ENCODE assay signal across 7 cellular contexts in genomic region chr5:181214234-181214633, GRCh38. TPM values are rescaled to one million over a fixed set of nuclear protein-coding genes. Genes with fewer than 3 reads are reported as not detected.
A peak's percentile ranks its signal among the peaks of the same experiment; 100 is the strongest.
DNase-seq lines count a peak whose midpoint lies in the region; ATAC-seq and TF ChIP-seq lines count a peak whose summit lies in the region.
"Not testable (repeated sequence)": the region's sequence is repeated elsewhere in the genome, so short reads cannot be mapped to it uniquely, and the experiment has no call there.
"Had no signal": no experiment of that assay in that cellular context is flagged by ENCODE, and none has a peak within 500 bp of the region (broad histone marks: within the 10 kb centered on the region; RNA-seq: fewer than 3 reads in every experiment).

No MANE protein-coding gene starts in this region.

- not testable (repeated sequence) for BruUV-seq in MCF 10A (replicated peaks; lab: Mats Ljungman, UMichigan)

- H3K4me1 ChIP-seq in HEK293 (ENCODE audit: control insufficient read depth, insufficient read depth, low read length): not testable (repeated sequence)
- peaks cover 29 to 46% (median 40%) of the 10 kb centered on the region in 3 donors for H3K4me1 ChIP-seq in skeletal muscle tissue (ENCODE audit: control insufficient read depth in 3 of 3, insufficient read depth in 3 of 3, low read length in 3 of 3)

- H3K27me3 ChIP-seq in CD4-positive, alpha-beta T cell (ENCODE audit: control insufficient read depth, insufficient read depth, low read length); skeletal muscle tissue (ENCODE audit: control insufficient read depth in 3 of 3, insufficient read depth in 3 of 3, low read length in 3 of 3): not testable (repeated sequence)

- peak overlapping the region; percentile 23 for H3K27ac Mint-ChIP-seq in CD4-positive, alpha-beta T cell
- peak overlapping the region; percentile 41 for H3K27ac Mint-ChIP-seq in activated CD8-positive, alpha-beta T cell treated with anti-CD3 and anti-CD28 coated beads, Interleukin-2, amount 10 ng/mL, durations not matched to agents 7 days and 5 days
- not testable (repeated sequence) for H3K27ac Mint-ChIP-seq in MCF 10A (ENCODE audit: low read depth, unreplicated experiment)

- not testable (repeated sequence) for H3K4me3 ChIP-seq in HEK293 (ENCODE audit: low read depth, low read length); skeletal muscle tissue (ENCODE audit: low read length in 3 of 3)

- intact Hi-C loops in CD4-positive, alpha-beta T cell (cut with DNase I, micrococcal nuclease): loop anchor here in 1 of 2 experiments (10.0 kb wide), 1 partner anchor 49 kb away; no protein-coding TSS in a partner anchor
- intact Hi-C loops in MCF 10A (cut with micrococcal nuclease); posterior vena cava (cut with DNase I): not testable (repeated sequence)

- ATAC-seq in CD4-positive, alpha-beta T cell (ENCODE audit: poor library complexity); activated CD8-positive, alpha-beta T cell treated with anti-CD3 and anti-CD28 coated beads, Interleukin-2, amount 10 ng/mL, durations not matched to agents 7 days and 5 days: not testable (repeated sequence)

- peaks cover 35% of the 10 kb centered on the region for H3K4me1 Mint-ChIP-seq in CD4-positive, alpha-beta T cell (ENCODE audit: low read depth)
- peaks cover 27% of the 10 kb centered on the region for H3K4me1 Mint-ChIP-seq in activated CD8-positive, alpha-beta T cell treated with anti-CD3 and anti-CD28 coated beads, Interleukin-2, amount 10 ng/mL, durations not matched to agents 7 days and 5 days (ENCODE audit: low read depth)
- H3K4me1 Mint-ChIP-seq in MCF 10A (ENCODE audit: insufficient read depth, unreplicated experiment): peaks cover 18% of the 10 kb centered on the region

- not testable (repeated sequence) for H3K9ac ChIP-seq in skeletal muscle tissue (ENCODE audit: low read depth in 1 of 3, low read length in 3 of 3)

- POLR2A ChIA-PET in CD4-positive, alpha-beta T cell (lab: Charles Lee): interaction anchor here (1.2 kb wide), 1 partner anchor 22 kb away, joined by 5 read pairs; no protein-coding TSS in a partner anchor
- POLR2A ChIA-PET in HEK293 (lab: Yijun Ruan, JAX): not testable (repeated sequence)
- POLR2A ChIA-PET in activated CD8-positive, alpha-beta T cell treated with anti-CD3 and anti-CD28 coated beads, Interleukin-2, amount 10 ng/mL, durations not matched to agents 7 days and 5 days (lab: Charles Lee): interaction anchor here (0.6 to 0.9 kb wide), 3 partner anchors 9 to 38 kb away, joined by 3 read pairs; no protein-coding TSS in a partner anchor
- POLR2A ChIA-PET in MCF 10A (lab: Yijun Ruan, JAX): interaction anchor here (0.9 to 1.6 kb wide), 3 partner anchors 9 to 27 kb away, joined by 3 to 4 read pairs (median 4); partner anchors contain the start of gene TRIM7

- CTCF ChIA-PET in CD4-positive, alpha-beta T cell (lab: Charles Lee): interaction anchor here (1.7 kb wide), 1 partner anchor 47 kb away, joined by 3 read pairs; the partner anchor contains the start of gene TRIM52
- CTCF ChIA-PET in HEK293 (lab: Yijun Ruan, JAX); MCF 10A (lab: Yijun Ruan, JAX): not testable (repeated sequence)
- CTCF ChIA-PET in activated CD8-positive, alpha-beta T cell treated with anti-CD3 and anti-CD28 coated beads, Interleukin-2, amount 10 ng/mL, durations not matched to agents 7 days and 5 days (lab: Charles Lee): interaction anchor here (1.6 kb wide), 1 partner anchor 23 kb away, joined by 5 read pairs; no protein-coding TSS in a partner anchor

- not testable (repeated sequence) for H3K36me3 ChIP-seq in HEK293 (ENCODE audit: control insufficient read depth in 2 of 2, insufficient read depth in 1 of 2, low read length in 2 of 2); skeletal muscle tissue (ENCODE audit: control insufficient read depth in 3 of 3, insufficient read depth in 3 of 3, low read length in 3 of 3)

- H3K36me3 Mint-ChIP-seq in CD4-positive, alpha-beta T cell (ENCODE audit: low read depth): peaks cover 22% of the 10 kb centered on the region
- H3K36me3 Mint-ChIP-seq in activated CD8-positive, alpha-beta T cell treated with anti-CD3 and anti-CD28 coated beads, Interleukin-2, amount 10 ng/mL, durations not matched to agents 7 days and 5 days (ENCODE audit: low read depth): not testable (repeated sequence)
- H3K36me3 Mint-ChIP-seq in MCF 10A (ENCODE audit: insufficient read depth, unreplicated experiment): peaks cover 11% of the 10 kb centered on the region

- H3K27ac ChIP-seq in CD4-positive, alpha-beta T cell (ENCODE audit: low read depth, low read length); HEK293 (ENCODE audit: extremely low read depth, low read depth, low read length): not testable (repeated sequence)
- H3K27ac ChIP-seq in skeletal muscle tissue (ENCODE audit: low read depth, low read length): peak overlapping the region; percentile 61

- TF ChIP-seq CTCF in CD4-positive, alpha-beta T cell (IDR thresholded peaks at IDR 0.05); HEK293 (tag by site-specific recombination; IDR thresholded peaks at IDR 0.05); MCF 10A (IDR thresholded peaks at IDR 0.05; ENCODE audit: unreplicated experiment): not testable (repeated sequence)

- H3K4me3 Mint-ChIP-seq in CD4-positive, alpha-beta T cell: peak overlapping the region; percentile 36
- H3K4me3 Mint-ChIP-seq in activated CD8-positive, alpha-beta T cell treated with anti-CD3 and anti-CD28 coated beads, Interleukin-2, amount 10 ng/mL, durations not matched to agents 7 days and 5 days; MCF 10A (ENCODE audit: unreplicated experiment): not testable (repeated sequence)

- not testable (repeated sequence) for H3K27me3 Mint-ChIP-seq in CD4-positive, alpha-beta T cell; activated CD8-positive, alpha-beta T cell treated with anti-CD3 and anti-CD28 coated beads, Interleukin-2, amount 10 ng/mL, durations not matched to agents 7 days and 5 days (ENCODE audit: low read depth); MCF 10A (ENCODE audit: insufficient read depth, unreplicated experiment)

- H3K9me3 ChIP-seq in CD4-positive, alpha-beta T cell (ENCODE audit: control insufficient read depth, low read length); HEK293 (ENCODE audit: control insufficient read depth, insufficient read depth, low read depth, low read length); skeletal muscle tissue (ENCODE audit: control insufficient read depth in 3 of 3, low read length in 3 of 3): not testable (repeated sequence)

- not testable (repeated sequence) for DNase-seq in CD4-positive, alpha-beta T cell; activated CD8-positive, alpha-beta T cell treated with anti-CD3 and anti-CD28 coated beads, Interleukin-2, amount 10 ng/mL, durations not matched to agents 7 days and 5 days
- DNase-seq in MCF 10A (ENCODE audit: unreplicated experiment) (peak; percentile 56), posterior vena cava (ENCODE audit: low spot score) (peak; percentile 30)

- H3K9me3 Mint-ChIP-seq in CD4-positive, alpha-beta T cell; activated CD8-positive, alpha-beta T cell treated with anti-CD3 and anti-CD28 coated beads, Interleukin-2, amount 10 ng/mL, durations not matched to agents 7 days and 5 days (ENCODE audit: insufficient read depth); MCF 10A (ENCODE audit: unreplicated experiment): not testable (repeated sequence)

TF ChIP-seq in HEK293, 187 proteins besides CTCF, POLR2A, EP300 and RAD21:
- TF ChIP-seq EGR2 (tag by site-specific recombination; IDR thresholded peaks at IDR 0.05; ENCODE audit: low read depth): 0 out of 2 replicates have a peak, but pooled peaks have one; percentile 20

RNA-seq across cellular contexts. Expression of gene TRIM41, which starts 8.8 kb away (rescaled TPM):
- 10 to 100 TPM; 21.4 to 24.0 TPM for total RNA-seq in CD4-positive, alpha-beta T cell
- total RNA-seq in activated CD8-positive, alpha-beta T cell treated with anti-CD3 and anti-CD28 coated beads, Interleukin-2, amount 10 ng/mL, durations not matched to agents 7 days and 5 days: 10 to 100 TPM; 40.0 to 44.7 TPM
- total RNA-seq in MCF 10A (2022) (42.8 and 49.4 TPM in 2 replicates), posterior vena cava (10 to 100 TPM; 15.2 to 20.4 TPM), skeletal muscle tissue (15.1 TPM)

RNA-seq across cellular contexts. Expression of gene TRIM7, which starts 9.2 kb away (rescaled TPM):
- 1 to 10 TPM; 3.4 to 3.8 TPM for total RNA-seq in CD4-positive, alpha-beta T cell
- total RNA-seq in activated CD8-positive, alpha-beta T cell treated with anti-CD3 and anti-CD28 coated beads, Interleukin-2, amount 10 ng/mL, durations not matched to agents 7 days and 5 days: 1 to 10 TPM; 1.1 to 1.5 TPM
- total RNA-seq in MCF 10A (2022) (26.3 and 27.0 TPM in 2 replicates), posterior vena cava (1 to 10 TPM; 3.1 to 3.5 TPM), skeletal muscle tissue (9.9 TPM)
- total RNA-seq: H9 had no signal

RNA-seq across cellular contexts. Expression of gene RACK1, which starts 29.5 kb away (rescaled TPM):
- total RNA-seq in CD4-positive, alpha-beta T cell: 1,000 to 10,000 TPM; 2,499 to 2,682 TPM
- total RNA-seq in activated CD8-positive, alpha-beta T cell treated with anti-CD3 and anti-CD28 coated beads, Interleukin-2, amount 10 ng/mL, durations not matched to agents 7 days and 5 days: 1,000 to 10,000 TPM; 1,796 to 1,942 TPM
- total RNA-seq in MCF 10A (2022) (2,995 and 4,050 TPM in 2 replicates), posterior vena cava (1,000 to 10,000 TPM; 1,013 to 1,030 TPM), skeletal muscle tissue (4,748 TPM)

RNA-seq across cellular contexts. Expression of gene TRIM52, which starts 46.7 kb away (rescaled TPM):
- total RNA-seq in CD4-positive, alpha-beta T cell: 10 to 100 TPM; 35.9 to 37.6 TPM
- total RNA-seq in activated CD8-positive, alpha-beta T cell treated with anti-CD3 and anti-CD28 coated beads, Interleukin-2, amount 10 ng/mL, durations not matched to agents 7 days and 5 days: 10 to 100 TPM; 22.4 to 23.2 TPM
- 12.5 and 16.1 TPM in 2 replicates for total RNA-seq in MCF 10A (2022)
- total RNA-seq in posterior vena cava: 10 to 100 TPM in 1 of 2 donors, 1 to 10 TPM in 1; 9.5 to 12.1 TPM
- total RNA-seq in skeletal muscle tissue: 4.2 TPM
